In the genomic region with DNA sequence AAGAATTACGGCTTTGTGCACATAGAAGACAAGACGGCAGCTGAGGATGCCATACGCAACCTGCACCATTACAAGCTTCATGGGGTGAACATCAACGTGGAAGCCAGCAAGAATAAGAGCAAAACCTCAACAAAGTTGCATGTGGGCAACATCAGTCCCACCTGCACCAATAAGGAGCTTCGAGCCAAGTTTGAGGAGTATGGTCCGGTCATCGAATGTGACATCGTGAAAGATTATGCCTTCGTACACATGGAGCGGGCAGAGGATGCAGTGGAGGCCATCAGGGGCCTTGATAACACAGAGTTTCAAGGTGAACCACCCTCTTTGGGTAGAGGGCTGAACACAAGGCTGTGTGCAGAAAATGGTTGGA, we compare ENCODE assay signal across 8 cellular contexts. TPM values are rescaled to one million over a fixed set of nuclear protein-coding genes. Genes with fewer than 3 reads are reported as not detected.
DNase-seq lines count a peak whose midpoint lies in the region; ATAC-seq and TF ChIP-seq lines count a peak whose summit lies in the region.
"Not testable (repeated sequence)": the region's sequence is repeated elsewhere in the genome, so short reads cannot be mapped to it uniquely, and the experiment has no call there.

No MANE protein-coding gene starts in this region.

- not testable (repeated sequence) for H3K27me3 ChIP-seq in BLaER1 treated with 17β-estradiol and CSF1 and Interleukin-3, amounts not matched to agents 10 nM and 100 nM; HUES48 (ENCODE audit: control insufficient read depth, insufficient read depth, low read length); SU-DHL-6 (ENCODE audit: low read length); iPS-15b (ENCODE audit: control insufficient read depth, insufficient read depth, low read length); neural progenitor cell; stomach smooth muscle (ENCODE audit: control insufficient read depth in 1 of 2, insufficient read depth in 2 of 2, low read length in 2 of 2)

- ATAC-seq in effector memory CD8-positive, alpha-beta T cell (replicated peaks): not testable (repeated sequence)

- not testable (repeated sequence) for H3K27me3 Mint-ChIP-seq in activated naive CD8-positive, alpha-beta T cell; effector memory CD8-positive, alpha-beta T cell
- H3K27me3 Mint-ChIP-seq in neural progenitor cell (ENCODE audit: insufficient read depth, low read depth): peaks cover 11% of the 10 kb centered on the region

- peak overlapping the region; percentile 78 to 98 (median 88) for H3K4me2 ChIP-seq in BLaER1 treated with 17β-estradiol and CSF1 and Interleukin-3, amounts not matched to agents 10 nM and 100 nM
- H3K4me2 ChIP-seq in SU-DHL-6 (ENCODE audit: low read depth, low read length, poor library complexity, severe bottlenecking) (peak overlapping the region; percentile 95), neural progenitor cell (peak overlapping the region; percentile 84)

- H3K4me1 ChIP-seq in BLaER1 treated with 17β-estradiol and CSF1 and Interleukin-3, amounts not matched to agents 10 nM and 100 nM: peaks cover 61 to 76% (median 65%) of the 10 kb centered on the region in 10 experiments
- H3K4me1 ChIP-seq in HUES48 (ENCODE audit: control insufficient read depth, insufficient read depth, low read length): peaks cover 32% of the 10 kb centered on the region
- H3K4me1 ChIP-seq in iPS-15b (ENCODE audit: control insufficient read depth, insufficient read depth, low read length): peaks cover 11% of the 10 kb centered on the region
- H3K4me1 ChIP-seq in neural progenitor cell: peaks cover 53% of the 10 kb centered on the region
- H3K4me1 ChIP-seq in stomach smooth muscle (ENCODE audit: control insufficient read depth, insufficient read depth, low read length): peaks cover 66% of the 10 kb centered on the region

- not testable (repeated sequence) for H3K9me3 Mint-ChIP-seq in activated naive CD8-positive, alpha-beta T cell (ENCODE audit: low read depth); effector memory CD8-positive, alpha-beta T cell; neural progenitor cell

- H3K36me3 Mint-ChIP-seq in activated naive CD8-positive, alpha-beta T cell: peaks cover 26% of the 10 kb centered on the region
- H3K36me3 Mint-ChIP-seq in effector memory CD8-positive, alpha-beta T cell (ENCODE audit: insufficient read depth): peaks cover 95% of the 10 kb centered on the region
- H3K36me3 Mint-ChIP-seq in neural progenitor cell: peaks cover 40% of the 10 kb centered on the region

- H3K36me3 ChIP-seq in BLaER1 treated with 17β-estradiol and CSF1 and Interleukin-3, amounts not matched to agents 10 nM and 100 nM: peaks cover 49 to 85% (median 79%) of the 10 kb centered on the region in 11 experiments
- peaks cover 63% of the 10 kb centered on the region for H3K36me3 ChIP-seq in HUES48 (ENCODE audit: control insufficient read depth, insufficient read depth, low read length)
- H3K36me3 ChIP-seq in SU-DHL-6 (ENCODE audit: low read length): peaks cover 47% of the 10 kb centered on the region
- H3K36me3 ChIP-seq in iPS-15b (ENCODE audit: control insufficient read depth, insufficient read depth, low read length): peaks cover 33% of the 10 kb centered on the region
- peaks cover 29% of the 10 kb centered on the region for H3K36me3 ChIP-seq in neural progenitor cell
- peaks cover 29% of the 10 kb centered on the region in 2 donors for H3K36me3 ChIP-seq in stomach smooth muscle (ENCODE audit: control insufficient read depth in 2 of 2, insufficient read depth in 2 of 2, low read length in 2 of 2)

- H3K27ac ChIP-seq in BLaER1 treated with 17β-estradiol and CSF1 and Interleukin-3, amounts not matched to agents 10 nM and 100 nM: peak overlapping the region in 1 of 11 experiments; percentile 91; a peak in 2 of 22 replicates
- H3K27ac ChIP-seq in HUES48 (ENCODE audit: low read depth, low read length); SU-DHL-6 (ENCODE audit: low read depth, low read length); neural progenitor cell; stomach smooth muscle (ENCODE audit: low read length): not testable (repeated sequence)

- H3K79me2 ChIP-seq in SU-DHL-6 (ENCODE audit: insufficient read depth, low read length): peaks cover 83% of the 10 kb centered on the region
- H3K79me2 ChIP-seq in neural progenitor cell (ENCODE audit: low read depth): peaks cover 95% of the 10 kb centered on the region

- H3K9me2 ChIP-seq in SU-DHL-6 (replicated peaks; ENCODE audit: insufficient read depth, low read length): not testable (repeated sequence)

- H3K4me3 ChIP-seq in BLaER1 treated with 17β-estradiol and CSF1 and Interleukin-3, amounts not matched to agents 10 nM and 100 nM: peak overlapping the region; percentile 71 to 95 (median 84)
- H3K4me3 ChIP-seq in HUES48 (ENCODE audit: low read depth, low read length) (peak overlapping the region; percentile 97), SU-DHL-6 (ENCODE audit: insufficient read depth, low read length, poor library complexity, severe bottlenecking) (peak overlapping the region; percentile 95), iPS-15b (ENCODE audit: low read depth, low read length) (peak overlapping the region; percentile 86), neural progenitor cell (peak overlapping the region; percentile 77), stomach smooth muscle (ENCODE audit: low read length in 2 of 2) (peak overlapping the region; percentile 78 to 96)

- peak overlapping the region; percentile 97 for H3K27ac Mint-ChIP-seq in activated naive CD8-positive, alpha-beta T cell
- H3K27ac Mint-ChIP-seq in effector memory CD8-positive, alpha-beta T cell: peak overlapping the region; percentile 95 to 99
- H3K27ac Mint-ChIP-seq in neural progenitor cell: peak overlapping the region; percentile 99

- H3K9ac ChIP-seq in BLaER1 treated with 17β-estradiol and CSF1 and Interleukin-3, amounts not matched to agents 10 nM and 100 nM: peak overlapping the region; percentile 91 to 98 (median 95); a peak in 20 of 22 replicates
- H3K9ac ChIP-seq in HUES48 (ENCODE audit: low read depth, low read length); stomach smooth muscle (ENCODE audit: low read length in 2 of 2): not testable (repeated sequence)
- peak overlapping the region; percentile 92 for H3K9ac ChIP-seq in SU-DHL-6 (ENCODE audit: low read length)
- peak overlapping the region; percentile 39 for H3K9ac ChIP-seq in iPS-15b (ENCODE audit: low read depth, low read length)
- peak overlapping the region; percentile 46 for H3K9ac ChIP-seq in neural progenitor cell

- H3K9me3 ChIP-seq in BLaER1 treated with 17β-estradiol and CSF1 and Interleukin-3, amounts not matched to agents 10 nM and 100 nM (replicated peaks in 1 of 11); HUES48 (ENCODE audit: control insufficient read depth, insufficient read depth, low read length); SU-DHL-6 (ENCODE audit: insufficient read depth, low read length); iPS-15b (ENCODE audit: control insufficient read depth, insufficient read depth, low read length); neural progenitor cell (ENCODE audit: low read depth); stomach smooth muscle (ENCODE audit: control insufficient read depth in 2 of 2, low read length in 2 of 2): not testable (repeated sequence)

- H3K4me1 Mint-ChIP-seq in activated naive CD8-positive, alpha-beta T cell (ENCODE audit: low read depth): peaks cover 74% of the 10 kb centered on the region
- peaks cover 58 to 63% of the 10 kb centered on the region in 2 donors for H3K4me1 Mint-ChIP-seq in effector memory CD8-positive, alpha-beta T cell (ENCODE audit: low read depth in 2 of 2)
- H3K4me1 Mint-ChIP-seq in neural progenitor cell: peaks cover 69% of the 10 kb centered on the region

- not testable (repeated sequence) for DNase-seq in effector memory CD8-positive, alpha-beta T cell; neural progenitor cell (ENCODE audit: low spot score)

- H4K20me1 ChIP-seq in BLaER1 treated with 17β-estradiol and CSF1 and Interleukin-3, amounts not matched to agents 10 nM and 100 nM: peaks cover 61 to 94% (median 85%) of the 10 kb centered on the region in 11 experiments
- H4K20me1 ChIP-seq in SU-DHL-6 (ENCODE audit: low read depth, low read length) (peaks cover 50% of the 10 kb centered on the region), neural progenitor cell (ENCODE audit: low read depth) (peaks cover 60% of the 10 kb centered on the region)

- TF ChIP-seq CTCF in SU-DHL-6 (IDR thresholded peaks at IDR 0.05; ENCODE audit: insufficient read depth, low read length, poor library complexity, severe bottlenecking); neural progenitor cell (IDR thresholded peaks at IDR 0.05): not testable (repeated sequence)

- H2AFZ ChIP-seq in SU-DHL-6 (ENCODE audit: low read depth, low read length, severe bottlenecking); neural progenitor cell (replicated peaks): not testable (repeated sequence)

- peaks cover 26% of the 10 kb centered on the region for H3F3A ChIP-seq in SU-DHL-6 (ENCODE audit: insufficient read depth)
- H3F3A ChIP-seq in neural progenitor cell (ENCODE audit: low read depth): peaks cover 55% of the 10 kb centered on the region

- peak overlapping the region; percentile 97 for H3K4me3 Mint-ChIP-seq in activated naive CD8-positive, alpha-beta T cell
- H3K4me3 Mint-ChIP-seq in effector memory CD8-positive, alpha-beta T cell: peak overlapping the region; percentile 97 to 98
- H3K4me3 Mint-ChIP-seq in neural progenitor cell: peak overlapping the region; percentile 100

RNA-seq across cellular contexts. Expression of gene RBM4, which starts 1.3 kb away (rescaled TPM):
- total RNA-seq in neural progenitor cell (ENCODE audit: low replicate concordance): 172 and 206 TPM in 2 replicates

RNA-seq across cellular contexts. Expression of gene RBM14, which starts 23.4 kb away (rescaled TPM):
- total RNA-seq in neural progenitor cell (ENCODE audit: low replicate concordance): 38.2 and 63.8 TPM in 2 replicates

RNA-seq across cellular contexts. Expression of gene RBM4B, which starts 37.9 kb away (rescaled TPM):
- 30.2 and 40.6 TPM in 2 replicates for total RNA-seq in neural progenitor cell (ENCODE audit: low replicate concordance)

RNA-seq across cellular contexts. Expression of gene CCS, which starts 46.8 kb away (rescaled TPM):
- 44.3 and 76.1 TPM in 2 replicates for total RNA-seq in neural progenitor cell (ENCODE audit: low replicate concordance)

RNA-seq across cellular contexts. Expression of gene CCDC87, which starts 46.9 kb away (rescaled TPM):
- 0.22 and 1.2 TPM in 2 replicates for total RNA-seq in neural progenitor cell (ENCODE audit: low replicate concordance)
